In genomic region chr16:22151599-22151998, GRCh38 we compare ENCODE assay signal across 38 cellular contexts. TPM values are rescaled to one million over a fixed set of nuclear protein-coding genes. Genes with fewer than 3 reads are reported as not detected.
"Had no signal": no experiment of that assay in that cellular context is flagged by ENCODE, and none has a peak within 500 bp of the region (broad histone marks: within the 10 kb centered on the region; RNA-seq: fewer than 3 reads in every experiment).

No MANE protein-coding gene starts in this region.

- DNase-seq: activated effector memory CD4-positive, alpha-beta T cell treated with anti-CD3 and anti-CD28 coated beads, Interleukin-2, amount 50 U/mL, for 16 hours; activated effector memory CD4-positive, alpha-beta T cell treated with Interleukin-2 at 50 U/mL for 16 hours; activated gamma-delta T cell; activated gamma-delta T cell treated with Interleukin-2 at 50 U/mL for 16 hours; activated naive CD4-positive, alpha-beta T cell; activated naive CD4-positive, alpha-beta T cell treated with anti-CD3 and anti-CD28 coated beads for 36 hours; activated naive CD4-positive, alpha-beta T cell treated with anti-CD3 and anti-CD28 coated beads, Interleukin-2, amount 10 ng/mL, durations not matched to agents 7 days and 5 days; activated naive CD4-positive, alpha-beta T cell treated with anti-CD3 and anti-CD28 coated beads, Interleukin-2, amount 50 U/mL, for 16 hours; activated naive CD4-positive, alpha-beta T cell treated with Interleukin-2 at 50 U/mL for 16 hours; activated naive CD8-positive, alpha-beta T cell treated with anti-CD3 and anti-CD28 coated beads for 36 hours; activated naive CD8-positive, alpha-beta T cell treated with anti-CD3 and anti-CD28 coated beads, Interleukin-2, amount 10 ng/mL, durations not matched to agents 7 days and 5 days; activated naive CD8-positive, alpha-beta T cell treated with anti-CD3 and anti-CD28 coated beads, Interleukin-2, amount 50 U/mL, for 24 hours; activated T-cell treated with anti-CD3 and anti-CD28 coated beads, Interleukin-2, amount 50 U/mL, for 24 hours; activated T-cell treated with anti-CD3 and anti-CD28 coated beads, Interleukin-2, amount 50 U/mL, for 4 hours; activated T-cell treated with anti-CD3 and anti-CD28 coated beads, Interleukin-2, amount 50 U/mL, for 48 hours; activated T-cell treated with anti-CD3 and anti-CD28 coated beads, Interleukin-2, amount 50 U/mL, for 72 hours; adrenal gland; amniotic stem cell; amygdala; anterior cingulate cortex; aorta; body of pancreas; brain microvascular endothelial cell; caudate nucleus; central memory CD4-positive, alpha-beta T cell; cerebellar nuclear complex had no signal

- H3K27ac ChIP-seq: adrenal gland, ascending aorta, body of pancreas, brain microvascular endothelial cell, breast epithelium, cardiac muscle cell had no signal

- H3K9me3 ChIP-seq: adrenal gland, ascending aorta, body of pancreas, breast epithelium had no signal

- H3K27me3 ChIP-seq: adrenal gland, ascending aorta, body of pancreas, brain microvascular endothelial cell, breast epithelium, cardiac muscle cell had no signal

- H3K36me3 ChIP-seq: adrenal gland, ascending aorta, brain microvascular endothelial cell, breast epithelium, cardiac muscle cell had no signal

- H3K4me1 ChIP-seq: adrenal gland, ascending aorta, body of pancreas, breast epithelium had no signal

- ATAC-seq: activated naive CD4-positive, alpha-beta T cell treated with anti-CD3 and anti-CD28 coated beads, Interleukin-2, amount 50 U/mL, for 72 hours; activated naive CD8-positive, alpha-beta T cell treated with anti-CD3 and anti-CD28 coated beads, Interleukin-2, amount 50 U/mL, for 24 hours; activated T-cell treated with anti-CD3 and anti-CD28 coated beads, Interleukin-2, amount 50 U/mL, for 4 hours; activated T-cell treated with anti-CD3 and anti-CD28 coated beads, Interleukin-2, amount 50 U/mL, for 72 hours; activated T-helper 17 cell treated with anti-CD3 and anti-CD28 coated beads, Interleukin-2, amount 50 U/mL, for 72 hours; body of pancreas had no signal

- FAIRE-seq: astrocyte, bronchial epithelial cell had no signal

- H3K4me3 ChIP-seq: adrenal gland, ascending aorta, body of pancreas, breast epithelium, cardiac muscle cell had no signal

RNA-seq across cellular contexts. Expression of gene SDR42E2, which starts 10.7 kb away (rescaled TPM):
- total RNA-seq: activated naive CD8-positive, alpha-beta T cell treated with anti-CD3 and anti-CD28 coated beads for 36 hours; activated T-cell treated with anti-CD3 and anti-CD28 coated beads, Interleukin-2, amount 50 U/mL, for 4 hours; activated T-helper 1 cell treated with anti-CD3 and anti-CD28 coated beads, Interleukin-12 subunit alpha, Interleukin-12 subunit beta, Interleukin-2, Interleukin-4 antibody, amounts not matched to agents 30 ng/mL and 10 ng/mL and 1 ng/mL, durations not matched to agents 14 hours and 24 hours and 36 hours; activated T-helper 17 cell treated with anti-CD3 and anti-CD28 coated beads, Interleukin-2, amount 50 U/mL, for 72 hours; adrenal gland; aorta; ascending aorta; astrocyte; bronchial epithelial cell; cardiac septum; cerebellum; chondrocyte had no signal
- polyA plus RNA-seq: adipose tissue, cardiac muscle cell had no signal

RNA-seq across cellular contexts. Expression of gene VWA3A, which starts 59.3 kb away (rescaled TPM):
- total RNA-seq: activated naive CD4-positive, alpha-beta T cell treated with anti-CD3 and anti-CD28 coated beads for 36 hours; activated T-helper 17 cell treated with anti-CD3 and anti-CD28 coated beads, Interleukin-2, amount 50 U/mL, for 72 hours; ascending aorta; astrocyte; cardiac septum; chondrocyte had no signal
